Comparison of ENCODE assay signal across 9 cellular contexts in the genomic region with DNA sequence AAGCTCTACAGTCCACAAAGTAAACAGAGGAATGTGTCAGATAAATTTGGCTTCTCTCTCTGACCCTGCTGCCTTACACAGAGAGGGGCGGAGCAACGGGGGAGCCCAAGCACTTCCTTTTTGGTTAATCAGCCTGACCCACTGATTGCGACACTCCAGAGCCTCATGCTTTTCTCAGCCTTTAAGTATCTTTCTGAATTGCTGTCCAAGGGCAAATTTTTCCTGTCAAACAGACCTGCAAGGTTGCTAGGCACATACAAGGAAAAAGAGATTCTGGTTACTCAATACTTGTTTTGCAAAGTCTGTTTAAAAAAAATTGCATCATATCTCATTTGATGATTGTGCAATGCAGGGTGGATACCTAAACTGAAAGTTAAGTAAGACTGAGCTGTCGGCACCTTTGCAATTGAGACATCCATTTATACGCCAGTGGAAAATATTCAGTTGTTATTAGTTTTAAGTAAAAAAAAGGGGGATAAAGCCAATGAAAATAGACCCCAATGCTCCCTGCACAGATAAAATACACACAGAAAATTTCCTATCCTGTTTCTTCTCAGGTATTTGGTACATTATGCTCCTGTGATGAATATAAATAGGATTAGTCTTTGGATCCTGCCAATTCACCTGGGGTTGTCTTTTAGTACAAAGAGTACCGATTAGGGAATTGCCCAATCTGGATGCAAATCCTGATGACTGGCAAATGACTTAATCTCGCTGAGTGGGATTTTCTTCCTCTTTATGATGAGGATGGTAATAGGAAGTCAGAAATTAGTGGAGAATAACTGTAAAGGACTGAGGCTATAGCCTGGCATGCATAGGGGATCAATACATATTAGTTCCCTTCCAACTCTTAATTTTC.
DNase-seq lines count a peak whose midpoint lies in the region; ATAC-seq and TF ChIP-seq lines count a peak whose summit lies in the region.
"Had no signal": no experiment of that assay in that cellular context is flagged by ENCODE, and none has a peak within 500 bp of the region (broad histone marks: within the 10 kb centered on the region; RNA-seq: fewer than 3 reads in every experiment).

No MANE protein-coding gene starts in this region.

- ATAC-seq in GM18508 (IDR thresholded peaks at IDR 0.05; ENCODE audit: insufficient read depth, unreplicated experiment) (peak; percentile 87), HG02840 (IDR thresholded peaks at IDR 0.05; ENCODE audit: low FRiP score, unreplicated experiment) (peak; percentile 79)
- ATAC-seq in natural killer cell treated with Interleukin-12 subunit alpha and Interleukin-12 subunit beta and Interleukin-15 and Interleukin-18, amount 100 ng/mL, for 72 hours = peak; percentile 95 to 96

- H3K27ac Mint-ChIP-seq in natural killer cell treated with Interleukin-12 subunit alpha and Interleukin-12 subunit beta and Interleukin-15 and Interleukin-18, amount 100 ng/mL, for 72 hours = peak overlapping the region; percentile 96 to 97
- H3K27ac Mint-ChIP-seq: nephron had no signal

- H3K4me3 Mint-ChIP-seq in natural killer cell treated with Interleukin-12 subunit alpha and Interleukin-12 subunit beta and Interleukin-15 and Interleukin-18, amount 100 ng/mL, for 72 hours = peak overlapping the region; percentile 87
- H3K4me3 Mint-ChIP-seq: nephron had no signal

- peak; percentile 45 for TF ChIP-seq POLR2A in erythroblast (IDR thresholded peaks at IDR 0.05; ENCODE audit: low read length)

- peaks cover 2% of the 10 kb centered on the region for H3K9me3 Mint-ChIP-seq in natural killer cell treated with Interleukin-12 subunit alpha and Interleukin-12 subunit beta and Interleukin-15 and Interleukin-18, amount 100 ng/mL, for 72 hours

- DNase-seq in NCI-H226 (peak; percentile 97), erythroblast (lab: John Stamatoyannopoulos, UW) (peak; percentile 96), stromal cell of bone marrow (ENCODE audit: low read depth) (peak; percentile 98), NCI-H526 (lab: John Stamatoyannopoulos, UW) (no peak)
- peak; percentile 80 for DNase-seq in activated CD8-positive, alpha-beta memory T cell treated with anti-CD3 and anti-CD28 coated beads for 24 hours
- DNase-seq in natural killer cell treated with Interleukin-12 subunit alpha and Interleukin-12 subunit beta and Interleukin-15 and Interleukin-18, amount 100 ng/mL, for 72 hours (ENCODE audit: low spot score) = peak; percentile 95

- no peaks in the 10 kb centered on the region for H3K27me3 Mint-ChIP-seq in natural killer cell treated with Interleukin-12 subunit alpha and Interleukin-12 subunit beta and Interleukin-15 and Interleukin-18, amount 100 ng/mL, for 72 hours

- H3K36me3 Mint-ChIP-seq in natural killer cell treated with Interleukin-12 subunit alpha and Interleukin-12 subunit beta and Interleukin-15 and Interleukin-18, amount 100 ng/mL, for 72 hours = peaks cover 8% of the 10 kb centered on the region

- peaks cover 38 to 42% of the 10 kb centered on the region in 2 donors for H3K4me1 Mint-ChIP-seq in natural killer cell treated with Interleukin-12 subunit alpha and Interleukin-12 subunit beta and Interleukin-15 and Interleukin-18, amount 100 ng/mL, for 72 hours (ENCODE audit: low read depth in 2 of 2)

Comparison
In these comparisons a context has a peak if more than half of its experiments do, and no peak if none do; other contexts are left out.
1. DNase-seq: peak in NCI-H226 (single experiment), activated CD8-positive, alpha-beta memory T cell treated with anti-CD3 and anti-CD28 coated beads for 24 hours (single experiment), erythroblast (2 of 2), natural killer cell treated with Interleukin-12 subunit alpha and Interleukin-12 subunit beta and Interleukin-15 and Interleukin-18, amount 100 ng/mL, for 72 hours (single experiment) and stromal cell of bone marrow (single experiment); none in NCI-H526 (0 of 2).
2. Peak in every context shown above with its lines, with median percentiles within 50 percentile points of each other: ATAC-seq.